ENCODE assay signal across 16 cellular contexts in the genomic region with DNA sequence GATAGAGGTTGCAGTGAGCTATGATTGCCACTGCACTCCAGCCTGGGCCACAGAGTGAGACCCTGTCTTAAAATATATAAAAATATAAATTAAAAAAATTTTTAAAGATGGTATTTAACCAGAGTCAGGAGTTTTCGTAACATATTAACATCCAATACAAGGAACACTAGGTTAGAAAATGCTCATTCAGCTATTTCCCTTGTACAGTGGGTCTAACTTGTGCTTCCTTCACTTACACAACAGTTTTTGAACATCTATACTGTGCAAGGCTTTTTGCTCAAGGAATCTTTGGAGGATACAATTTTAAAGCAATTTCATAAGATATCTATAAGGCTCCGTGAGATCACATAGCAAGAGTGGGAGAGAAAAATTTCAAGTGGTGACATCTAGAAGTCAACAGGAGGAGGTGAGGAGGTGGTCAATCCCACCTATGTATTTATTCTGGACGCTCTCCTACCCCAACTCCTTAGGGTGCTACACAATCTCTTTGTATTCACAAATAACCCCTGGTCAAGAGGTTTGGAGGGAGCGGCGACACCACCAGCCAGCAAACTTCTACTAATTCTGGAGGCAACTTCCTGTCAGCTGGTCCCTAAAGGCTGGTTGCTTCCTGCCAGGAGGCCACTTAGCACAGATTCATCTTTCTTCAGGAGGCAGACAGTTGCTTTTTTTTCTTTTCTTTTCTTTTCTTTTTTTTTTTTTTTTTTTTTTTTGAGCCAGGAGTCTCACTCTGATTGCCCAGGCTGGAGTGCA. TPM values are rescaled to one million over a fixed set of nuclear protein-coding genes. Genes with fewer than 3 reads are reported as not detected.
DNase-seq lines count a peak whose midpoint lies in the region; ATAC-seq and TF ChIP-seq lines count a peak whose summit lies in the region.
"Had no signal": no experiment of that assay in that cellular context is flagged by ENCODE, and none has a peak within 500 bp of the region (broad histone marks: within the 10 kb centered on the region; RNA-seq: fewer than 3 reads in every experiment).

No MANE protein-coding gene starts in this region.

- TF ChIP-seq POLR2A in transverse colon (IDR thresholded peaks at IDR 0.05) (no peak), gastroesophageal sphincter (IDR thresholded peaks at IDR 0.05) (no peak)

- TF ChIP-seq CTCF in transverse colon (IDR thresholded peaks at IDR 0.05) (no peak), gastroesophageal sphincter (IDR thresholded peaks at IDR 0.05) (no peak)

- peak overlapping the region; percentile 69 for H3K27ac Mint-ChIP-seq in T-helper 17 cell
- H3K27ac Mint-ChIP-seq: mesothelial cell of epicardium had no signal

- H3K9me3 ChIP-seq in T-helper 17 cell (ENCODE audit: control insufficient read depth, low read length, poor library complexity, severe bottlenecking) (no peaks in the 10 kb centered on the region), transverse colon (no peaks in the 10 kb centered on the region), gastroesophageal sphincter (no peaks in the 10 kb centered on the region)
- H3K9me3 ChIP-seq: HAP-1 had no signal

- no peak overlapping the region for H3K4me3 ChIP-seq in transverse colon
- no peak overlapping the region for H3K4me3 ChIP-seq in gastroesophageal sphincter
- H3K4me3 ChIP-seq: cardiac muscle cell, HAP-1 had no signal

- WGBS in transverse colon (ENCODE audit: low coverage in 1 of 2), 2 donors = 92 to 95% methylated on average over 3 to 5 of the region's 5 CpGs
- 81 to 83% methylated on average over 2 to 5 of the region's 5 CpGs for WGBS in gastroesophageal sphincter (ENCODE audit: low coverage in 1 of 2), 2 donors

- ATAC-seq in left ventricle myocardium superior (peak; percentile 14), Right ventricle myocardium inferior (no peak), HG03354 (IDR thresholded peaks at IDR 0.05; ENCODE audit: poor library complexity, severe bottlenecking, unreplicated experiment) (peak; percentile 63), T-helper 17 cell (no peak), gastroesophageal sphincter (no peak), HG03175 (IDR thresholded peaks at IDR 0.05; ENCODE audit: unreplicated experiment) (no peak)

- H3K36me3 Mint-ChIP-seq in T-helper 17 cell (ENCODE audit: low read depth) = peaks cover 2% of the 10 kb centered on the region

- H3K36me3 ChIP-seq in transverse colon (no peaks in the 10 kb centered on the region), gastroesophageal sphincter (peaks cover 0 to 3% of the 10 kb centered on the region in 2 donors)
- H3K36me3 ChIP-seq: cardiac muscle cell, HAP-1 had no signal

- H3K4me1 ChIP-seq in transverse colon = peaks cover 3 to 28% (median 16%) of the 10 kb centered on the region in 4 donors
- peaks cover 0 to 22% (median 6%) of the 10 kb centered on the region in 3 donors for H3K4me1 ChIP-seq in gastroesophageal sphincter

- no peaks in the 10 kb centered on the region for H3K27me3 Mint-ChIP-seq in T-helper 17 cell

- in situ Hi-C loops in transverse colon (cut with MboI; ENCODE audit: low pct_ligation_motif_present in 1 of 4, low pct_unique_long_range_greater_than_20kb in 1 of 4, low sequenced_read_pairs in 3 of 4) = no loop called here

- peak overlapping the region; percentile 62 to 76 (median 72) for H3K27ac ChIP-seq in transverse colon
- no peak overlapping the region for H3K27ac ChIP-seq in gastroesophageal sphincter
- H3K27ac ChIP-seq: cardiac muscle cell, VCaP had no signal

- intact Hi-C loops in left ventricle myocardium superior (cut with micrococcal nuclease) (no loop called here), Right ventricle myocardium inferior (cut with DNase I) (no loop called here), transverse colon (cut with DNase I; ENCODE audit: low total_unique reads) (no loop called here)

- DNase-seq in left ventricle myocardium superior (no peak), Right ventricle myocardium inferior (ENCODE audit: missing footprints) (no peak), T-helper 17 cell (no peak), transverse colon (no peak), DMS79 (lab: John Stamatoyannopoulos, UW) (no peak)
- DNase-seq: activated CD8-positive, alpha-beta memory T cell treated with anti-CD3 and anti-CD28 coated beads, Interleukin-2, amount 50 U/mL, for 48 hours; DMS153; NCI-H187 treated with DMSO at 0.1 percent for 48 hours; NCI-H510A treated with DMSO at 0.1 percent for 48 hours had no signal

- peaks cover 28% of the 10 kb centered on the region for H3K4me1 Mint-ChIP-seq in T-helper 17 cell

- peak overlapping the region; percentile 28 for H3K4me3 Mint-ChIP-seq in T-helper 17 cell
- H3K4me3 Mint-ChIP-seq: mesothelial cell of epicardium had no signal

- no peaks in the 10 kb centered on the region for H3K27me3 ChIP-seq in transverse colon
- H3K27me3 ChIP-seq in gastroesophageal sphincter = no peaks in the 10 kb centered on the region
- H3K27me3 ChIP-seq: cardiac muscle cell had no signal

- TF ChIP-seq EP300 in transverse colon (IDR thresholded peaks at IDR 0.05; ENCODE audit: low read depth) (no peak), gastroesophageal sphincter (IDR thresholded peaks at IDR 0.05) (no peak)

RNA-seq across cellular contexts. Expression of gene DUSP16, which starts 22.2 kb away (rescaled TPM):
- total RNA-seq in left ventricle myocardium superior (12.9 TPM), Right ventricle myocardium inferior (11.6 TPM), T-helper 17 cell (10 to 100 TPM; 81.1 to 94.8 TPM), transverse colon (10 to 100 TPM; 16.1 to 47.0 (median 40.0) TPM), gastroesophageal sphincter (10 to 100 TPM; 14.7 to 20.1 (median 17.1) TPM)

Comparison
In these comparisons a context has a peak if more than half of its experiments do, and no peak if none do; other contexts are left out.
1. ATAC-seq: peak in left ventricle myocardium superior (single experiment) and HG03354 (single experiment); none in Right ventricle myocardium inferior (single experiment), T-helper 17 cell (single experiment), gastroesophageal sphincter (single experiment) and HG03175 (single experiment).
2. H3K27ac ChIP-seq: peak in transverse colon (4 of 4); none in gastroesophageal sphincter (0 of 4).